ENCODE assay signal across 8 cellular contexts in the genomic region with DNA sequence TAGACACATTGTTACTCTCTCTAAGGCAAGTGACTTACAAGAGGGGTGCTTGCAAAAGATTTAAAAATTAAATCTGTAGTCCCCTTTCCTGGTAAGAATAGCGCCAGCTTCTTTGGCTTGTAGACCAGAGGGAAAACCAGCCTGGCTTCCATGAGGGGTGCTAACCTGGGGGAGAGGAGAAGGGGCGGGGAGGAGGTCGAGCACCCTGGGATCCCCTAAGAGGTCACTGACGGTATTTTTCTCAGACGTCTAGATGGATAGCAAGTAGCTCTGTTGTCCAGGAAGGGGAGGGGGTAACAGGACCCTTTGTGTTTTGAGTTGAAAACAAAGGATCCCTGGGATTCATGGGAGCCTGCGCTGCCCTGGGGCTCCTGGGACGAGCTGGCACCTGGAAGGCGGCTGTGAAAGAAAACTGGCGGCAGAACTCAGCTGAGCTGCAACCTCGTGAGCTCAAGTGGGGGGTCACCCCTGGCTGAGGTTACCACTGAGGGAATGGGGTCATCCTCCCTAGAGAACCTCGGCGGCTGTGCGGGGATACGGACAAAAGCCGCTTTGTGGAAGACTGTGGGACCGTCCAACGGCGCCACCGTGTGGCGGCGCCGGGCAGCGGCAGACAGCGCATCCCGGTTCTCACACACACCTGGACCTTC. TPM values are rescaled to one million over a fixed set of nuclear protein-coding genes. Genes with fewer than 3 reads are reported as not detected.
DNase-seq lines count a peak whose midpoint lies in the region; ATAC-seq and TF ChIP-seq lines count a peak whose summit lies in the region.

No MANE protein-coding gene starts in this region.

- H3K9me3 ChIP-seq in NT2/D1 (ENCODE audit: insufficient read depth, low read length) (no peaks in the 10 kb centered on the region), neuronal stem cell (replicated peaks in 1 of 2; ENCODE audit: control insufficient read depth in 2 of 2, insufficient read depth in 1 of 2, low read depth in 1 of 2, low read length in 2 of 2) (peaks cover 0 to 4% of the 10 kb centered on the region in 2 donors), transverse colon (no peaks in the 10 kb centered on the region)

- H3K4me2 ChIP-seq in neuronal stem cell (ENCODE audit: insufficient read depth, low read length, poor library complexity, severe bottlenecking) = peak overlapping the region; percentile 80

- H2BK15ac ChIP-seq in neuronal stem cell (ENCODE audit: low read length) = no peak overlapping the region

- H3K4me1 Mint-ChIP-seq in activated T-helper 1 cell treated with anti-CD3 and anti-CD28 coated beads, Interleukin-12 subunit alpha, Interleukin-12 subunit beta, Interleukin-2, Interleukin-4 antibody, amounts not matched to agents 30 ng/mL and 10 ng/mL and 1 ng/mL, durations not matched to agents 14 hours and 24 hours and 36 hours (ENCODE audit: low read depth) = no peaks in the 10 kb centered on the region

- no peak overlapping the region for H4K91ac ChIP-seq in neuronal stem cell (ENCODE audit: low read depth, low read length, poor library complexity)

- H3K4me1 ChIP-seq in NT2/D1 (ENCODE audit: insufficient read depth, insufficient read length) = peaks cover 4% of the 10 kb centered on the region
- H3K4me1 ChIP-seq in foreskin keratinocyte = peaks cover 43% of the 10 kb centered on the region
- H3K4me1 ChIP-seq in neuronal stem cell (ENCODE audit: control insufficient read depth in 2 of 2, insufficient read depth in 1 of 2, low read depth in 1 of 2, low read length in 2 of 2) = peaks cover 12 to 28% of the 10 kb centered on the region in 2 donors
- peaks cover 3 to 4% (median 3%) of the 10 kb centered on the region in 4 donors for H3K4me1 ChIP-seq in transverse colon

- peak overlapping the region; percentile 36 for H2AFZ ChIP-seq in neuronal stem cell (ENCODE audit: low read length)

- H2BK120ac ChIP-seq in neuronal stem cell (ENCODE audit: low read depth, low read length) = no peak overlapping the region

- H3K27ac Mint-ChIP-seq in activated T-helper 1 cell treated with anti-CD3 and anti-CD28 coated beads, Interleukin-12 subunit alpha, Interleukin-12 subunit beta, Interleukin-2, Interleukin-4 antibody, amounts not matched to agents 30 ng/mL and 10 ng/mL and 1 ng/mL, durations not matched to agents 14 hours and 24 hours and 36 hours = no peak overlapping the region

- no peak for TF ChIP-seq EP300 in transverse colon (IDR thresholded peaks at IDR 0.05; ENCODE audit: low read depth)

- H3K79me1 ChIP-seq in neuronal stem cell (ENCODE audit: low read depth, low read length) = no peaks in the 10 kb centered on the region

- no peaks in the 10 kb centered on the region for H3K9me3 Mint-ChIP-seq in activated T-helper 1 cell treated with anti-CD3 and anti-CD28 coated beads, Interleukin-12 subunit alpha, Interleukin-12 subunit beta, Interleukin-2, Interleukin-4 antibody, amounts not matched to agents 30 ng/mL and 10 ng/mL and 1 ng/mL, durations not matched to agents 14 hours and 24 hours and 36 hours

- TF ChIP-seq CTCF in foreskin keratinocyte (conservative IDR thresholded peaks at IDR 0.05) (peak; percentile 97), transverse colon (IDR thresholded peaks at IDR 0.05) (peak; percentile 66 to 93 (median 78))

- DNase-seq in COLO668 (lab: John Stamatoyannopoulos, UW; ENCODE audit: unreplicated experiment) = peak; percentile 65
- DNase-seq in NT2/D1 (ENCODE audit: low read depth, low spot score) = peak; percentile 62
- peak; percentile 27 for DNase-seq in activated T-helper 1 cell treated with anti-CD3 and anti-CD28 coated beads, Interleukin-12 subunit alpha, Interleukin-12 subunit beta, Interleukin-2, Interleukin-4 antibody, amounts not matched to agents 30 ng/mL and 10 ng/mL and 1 ng/mL, durations not matched to agents 14 hours and 24 hours and 36 hours (ENCODE audit: low spot score)
- no peak for DNase-seq in foreskin keratinocyte
- DNase-seq in neuronal stem cell (ENCODE audit: low spot score) = peak; percentile 67
- peak; percentile 38 for DNase-seq in transverse colon

- no peak overlapping the region for H4K8ac ChIP-seq in neuronal stem cell (ENCODE audit: low read depth, low read length)

- no peak overlapping the region for H2BK5ac ChIP-seq in neuronal stem cell (ENCODE audit: low read length)

- H3K27me3 Mint-ChIP-seq in activated T-helper 1 cell treated with anti-CD3 and anti-CD28 coated beads, Interleukin-12 subunit alpha, Interleukin-12 subunit beta, Interleukin-2, Interleukin-4 antibody, amounts not matched to agents 30 ng/mL and 10 ng/mL and 1 ng/mL, durations not matched to agents 14 hours and 24 hours and 36 hours (ENCODE audit: insufficient read depth) = peaks cover 14% of the 10 kb centered on the region

- no peaks in the 10 kb centered on the region for H3K36me3 ChIP-seq in NT2/D1 (ENCODE audit: insufficient read depth, insufficient read length, low read length)
- H3K36me3 ChIP-seq in neuronal stem cell (replicated peaks in 1 of 2; ENCODE audit: control insufficient read depth in 2 of 2, insufficient read depth in 2 of 2, low read length in 2 of 2) = no peaks in the 10 kb centered on the region
- no peaks in the 10 kb centered on the region for H3K36me3 ChIP-seq in transverse colon

- H3K9ac ChIP-seq in NT2/D1 (ENCODE audit: insufficient read length, low read depth) = peak overlapping the region; percentile 61
- no peak overlapping the region for H3K9ac ChIP-seq in neuronal stem cell (ENCODE audit: low read depth, low read length, poor library complexity)

- no CpG with 5 or more reads among the region's 25 CpGs for WGBS in neuronal stem cell (ENCODE audit: extremely low coverage in 2 of 2, insufficient read length in 2 of 2, insufficient replicate concordance in 1 of 2), 2 donors
- WGBS in transverse colon (ENCODE audit: low coverage in 1 of 2), 2 donors = 14% methylated on average over 20 of the region's 25 CpGs; no CpG with 5 or more reads in 1 of the 2 donors

- H3K23ac ChIP-seq in neuronal stem cell (ENCODE audit: low read depth, low read length, poor library complexity) = no peak overlapping the region

- H3K4ac ChIP-seq in neuronal stem cell (ENCODE audit: low read length) = no peak overlapping the region

- no peak overlapping the region for H3K4me3 Mint-ChIP-seq in activated T-helper 1 cell treated with anti-CD3 and anti-CD28 coated beads, Interleukin-12 subunit alpha, Interleukin-12 subunit beta, Interleukin-2, Interleukin-4 antibody, amounts not matched to agents 30 ng/mL and 10 ng/mL and 1 ng/mL, durations not matched to agents 14 hours and 24 hours and 36 hours

- peak overlapping the region; percentile 86 for H3K18ac ChIP-seq in neuronal stem cell (ENCODE audit: low read length)

- H2BK12ac ChIP-seq in neuronal stem cell (ENCODE audit: low read length) = peak overlapping the region; percentile 49

- H3K4me3 ChIP-seq in NT2/D1 (ENCODE audit: insufficient read length, low read depth) = peak overlapping the region; percentile 42
- H3K4me3 ChIP-seq in neuronal stem cell (ENCODE audit: low read length in 2 of 2) = peak overlapping the region; percentile 13 to 76
- H3K4me3 ChIP-seq in transverse colon = no peak overlapping the region

- no peaks in the 10 kb centered on the region for H3K36me3 Mint-ChIP-seq in activated T-helper 1 cell treated with anti-CD3 and anti-CD28 coated beads, Interleukin-12 subunit alpha, Interleukin-12 subunit beta, Interleukin-2, Interleukin-4 antibody, amounts not matched to agents 30 ng/mL and 10 ng/mL and 1 ng/mL, durations not matched to agents 14 hours and 24 hours and 36 hours (ENCODE audit: low read depth)

- no peaks in the 10 kb centered on the region for H3K27me3 ChIP-seq in NT2/D1 (ENCODE audit: insufficient read depth, insufficient read length)
- H3K27me3 ChIP-seq in foreskin keratinocyte = peaks cover 4% of the 10 kb centered on the region
- H3K27me3 ChIP-seq in neuronal stem cell (ENCODE audit: control insufficient read depth in 3 of 3, insufficient read depth in 3 of 3, low read depth in 1 of 3, low read length in 3 of 3) = no peaks in the 10 kb centered on the region
- H3K27me3 ChIP-seq in transverse colon = peaks cover 34% of the 10 kb centered on the region

- no peak overlapping the region for H2AK5ac ChIP-seq in neuronal stem cell (ENCODE audit: low read depth, low read length)

- no peak overlapping the region for H3K14ac ChIP-seq in neuronal stem cell (ENCODE audit: low read length)

- ATAC-seq in GM19328 (IDR thresholded peaks at IDR 0.05; ENCODE audit: unreplicated experiment) (peak; percentile 69), HG03457 (IDR thresholded peaks at IDR 0.05; ENCODE audit: unreplicated experiment) (peak; percentile 81), foreskin keratinocyte (peak; percentile 49)

- in situ Hi-C loops in transverse colon (cut with MboI; ENCODE audit: low pct_ligation_motif_present in 1 of 4, low pct_unique_long_range_greater_than_20kb in 1 of 4, low sequenced_read_pairs in 3 of 4) = loop anchor here (25.0 kb wide), 2 partner anchors 697 to 922 kb away; no protein-coding TSS in a partner anchor

- TF ChIP-seq POLR2A in transverse colon (IDR thresholded peaks at IDR 0.05) = no peak

- no peak overlapping the region for H3K27ac ChIP-seq in foreskin keratinocyte
- peak overlapping the region; percentile 25 for H3K27ac ChIP-seq in neuronal stem cell (replicated peaks; ENCODE audit: low read length)
- no peak overlapping the region for H3K27ac ChIP-seq in transverse colon

- intact Hi-C loops in activated T-helper 1 cell treated with anti-CD3 and anti-CD28 coated beads, Interleukin-12 subunit alpha, Interleukin-12 subunit beta, Interleukin-2, Interleukin-4 antibody, amounts not matched to agents 30 ng/mL and 10 ng/mL and 1 ng/mL, durations not matched to agents 14 hours and 24 hours and 36 hours (cut with micrococcal nuclease) = loop anchor here (1.0 to 5.0 kb wide), 3 partner anchors 145 to 691 kb away; no protein-coding TSS in a partner anchor
- intact Hi-C loops in transverse colon (cut with DNase I; ENCODE audit: low total_unique reads) = no loop called here

RNA-seq across cellular contexts. Expression of a gene that starts 37.8 kb away (rescaled TPM):
- total RNA-seq in activated T-helper 1 cell treated with anti-CD3 and anti-CD28 coated beads, Interleukin-12 subunit alpha, Interleukin-12 subunit beta, Interleukin-2, Interleukin-4 antibody, amounts not matched to agents 30 ng/mL and 10 ng/mL and 1 ng/mL, durations not matched to agents 14 hours and 24 hours and 36 hours = 74.5 and 75.0 TPM in 2 replicates
- total RNA-seq in foreskin keratinocyte (76.9 and 79.7 TPM in 2 replicates), transverse colon (100 to 1,000 TPM in 1 of 4 donors, 10 to 100 TPM in 2, 1 to 10 TPM in 1; 4.4 to 131 (median 27.4) TPM)
- polyA plus RNA-seq in foreskin keratinocyte = 50.3 and 61.5 TPM in 2 replicates
- polyA plus RNA-seq in neuronal stem cell (2013, experiment 1 of 2) = 30.8 TPM
- 31.8 TPM for polyA plus RNA-seq in neuronal stem cell (2013, experiment 2 of 2)

RNA-seq across cellular contexts. Expression of a gene that starts 48.1 kb away (rescaled TPM):
- not detected in 2 replicates for total RNA-seq in activated T-helper 1 cell treated with anti-CD3 and anti-CD28 coated beads, Interleukin-12 subunit alpha, Interleukin-12 subunit beta, Interleukin-2, Interleukin-4 antibody, amounts not matched to agents 30 ng/mL and 10 ng/mL and 1 ng/mL, durations not matched to agents 14 hours and 24 hours and 36 hours
- total RNA-seq in foreskin keratinocyte (29.3 and 30.0 TPM in 2 replicates), transverse colon (not detected)
- 27.7 and 31.9 TPM in 2 replicates for polyA plus RNA-seq in foreskin keratinocyte
- polyA plus RNA-seq in neuronal stem cell (2013, experiment 1 of 2) = 1.7 TPM
- 1.6 TPM for polyA plus RNA-seq in neuronal stem cell (2013, experiment 2 of 2)

Comparison
In these comparisons a context has a peak if more than half of its experiments do, and no peak if none do; other contexts are left out.
1. DNase-seq: peak in COLO668 (single experiment), NT2/D1 (single experiment), activated T-helper 1 cell treated with anti-CD3 and anti-CD28 coated beads, Interleukin-12 subunit alpha, Interleukin-12 subunit beta, Interleukin-2, Interleukin-4 antibody, amounts not matched to agents 30 ng/mL and 10 ng/mL and 1 ng/mL, durations not matched to agents 14 hours and 24 hours and 36 hours (single experiment), neuronal stem cell (single experiment) and transverse colon (single experiment); none in foreskin keratinocyte (0 of 2).
2. H3K4me3 ChIP-seq: peak in NT2/D1 (single experiment) and neuronal stem cell (2 of 2); none in transverse colon (0 of 4).
3. RNA of a gene that starts 48.1 kb away (total RNA-seq): 29.3 to 30.0 TPM in foreskin keratinocyte; not detected in transverse colon and not detected in activated T-helper 1 cell treated with anti-CD3 and anti-CD28 coated beads, Interleukin-12 subunit alpha, Interleukin-12 subunit beta, Interleukin-2, Interleukin-4 antibody, amounts not matched to agents 30 ng/mL and 10 ng/mL and 1 ng/mL, durations not matched to agents 14 hours and 24 hours and 36 hours; every median in the first group is over 10 times any median in the second.
4. Peak in every context shown above with its lines, with median percentiles within 50 percentile points of each other: ATAC-seq.